ENCODE assay signal across 22 cellular contexts in the genomic region with DNA sequence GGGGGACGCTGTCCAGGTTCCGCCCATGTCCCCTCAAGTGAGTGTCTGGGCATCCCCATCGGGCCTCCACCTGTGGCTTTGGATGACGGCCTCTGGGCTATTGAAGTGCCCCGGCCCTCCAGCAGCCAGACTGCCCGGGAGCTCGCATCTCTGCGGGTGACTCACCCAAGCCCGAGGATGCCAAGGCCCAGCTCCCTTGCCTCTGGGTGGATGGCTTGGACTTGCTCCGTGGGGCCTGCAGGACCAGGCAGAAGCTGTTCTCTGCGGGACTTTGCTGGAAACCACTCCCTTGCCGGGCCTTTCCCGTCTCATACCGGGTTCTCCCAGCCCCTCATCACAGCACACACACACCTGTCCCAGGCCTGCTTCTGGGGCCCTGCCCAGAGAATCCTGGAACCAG. TPM values are rescaled to one million over a fixed set of nuclear protein-coding genes. Genes with fewer than 3 reads are reported as not detected.
DNase-seq lines count a peak whose midpoint lies in the region; ATAC-seq, FAIRE-seq and TF ChIP-seq lines count a peak whose summit lies in the region.
"Had no signal": no experiment of that assay in that cellular context is flagged by ENCODE, and none has a peak within 500 bp of the region (broad histone marks: within the 10 kb centered on the region; RNA-seq: fewer than 3 reads in every experiment).

No MANE protein-coding gene starts in this region.

- peak overlapping the region; percentile 73 for H3K27ac ChIP-seq in left ventricle myocardium inferior (replicated peaks)
- H3K27ac ChIP-seq: gastrocnemius medialis, parathyroid adenoma, thyroid gland had no signal

- H3K4me1 ChIP-seq in left ventricle myocardium inferior, result peaks cover 22% of the 10 kb centered on the region
- H3K4me1 ChIP-seq: gastrocnemius medialis, HAP-1, parathyroid adenoma, thyroid gland had no signal

- DNase-seq in AG08396 (ENCODE audit: low spot score) (peak; percentile 66), H54 (ENCODE audit: insufficient read length, low spot score) (peak; percentile 88), amniotic stem cell (lab: John Stamatoyannopoulos, UW) (peak; percentile 7), left ventricle myocardium inferior (no peak), HT-29 (ENCODE audit: low spot score) (no peak), DMS153 (lab: John Stamatoyannopoulos, UW) (no peak)
- DNase-seq in activated CD8-positive, alpha-beta memory T cell treated with anti-CD3 and anti-CD28 coated beads for 24 hours, result no peak
- DNase-seq: activated CD4-positive, alpha-beta T cell treated with anti-CD3 and anti-CD28 coated beads, Interleukin-2, amount 10 ng/mL, durations not matched to agents 7 days and 5 days; activated CD8-positive, alpha-beta memory T cell treated with anti-CD3 and anti-CD28 coated beads, Interleukin-2, amount 50 U/mL, for 4 hours; activated naive CD8-positive, alpha-beta T cell treated with anti-CD3 and anti-CD28 coated beads, Interleukin-2, amount 50 U/mL, for 24 hours; dorsolateral prefrontal cortex; gastrocnemius medialis; NCI-H1417 treated with DMSO at 0.1 percent for 48 hours; NCI-H524 treated with DMSO at 0.1 percent for 48 hours; stimulated activated naive CD4-positive, alpha-beta T cell; T-helper 1 cell; thyroid gland had no signal

- no peak overlapping the region for H3K4me3 ChIP-seq in left ventricle myocardium inferior
- H3K4me3 ChIP-seq: dorsolateral prefrontal cortex, gastrocnemius medialis, HAP-1, thyroid gland had no signal

- no peak for ATAC-seq in HG02642 (IDR thresholded peaks at IDR 0.05; ENCODE audit: poor library complexity, unreplicated experiment)
- ATAC-seq: gastrocnemius medialis; HepG2; natural killer cell treated with Interleukin-12 subunit alpha and Interleukin-12 subunit beta and Interleukin-15 and Interleukin-18, amount 100 ng/mL, for 72 hours had no signal

- H3K9me3 ChIP-seq in left ventricle myocardium inferior (replicated peaks), result peaks cover 16% of the 10 kb centered on the region
- H3K9me3 ChIP-seq: gastrocnemius medialis, HAP-1, thyroid gland had no signal

- no peak for TF ChIP-seq CTCF in left ventricle myocardium inferior (IDR thresholded peaks at IDR 0.05; ENCODE audit: borderline replicate concordance)

- no peak for TF ChIP-seq POLR2A in H54 (IDR thresholded peaks at IDR 0.05; ENCODE audit: low read depth, low read length)

- no peak for FAIRE-seq in H54 (lab: Jason Lieb, UNC)
- FAIRE-seq: HepG2 had no signal

- H3K27me3 ChIP-seq in left ventricle myocardium inferior (ENCODE audit: low read depth), result no peaks in the 10 kb centered on the region
- H3K27me3 ChIP-seq: dorsolateral prefrontal cortex, gastrocnemius medialis, thyroid gland had no signal

- H3K36me3 ChIP-seq in left ventricle myocardium inferior, result peaks cover 7% of the 10 kb centered on the region
- H3K36me3 ChIP-seq: gastrocnemius medialis, HAP-1, thyroid gland had no signal

- intact Hi-C loops in left ventricle myocardium inferior (cut with micrococcal nuclease), result no loop called here

RNA-seq across cellular contexts. Expression of a gene that starts 22.4 kb away (rescaled TPM):
- 42.8 TPM for total RNA-seq in left ventricle myocardium inferior
- total RNA-seq in HT-29 (2014; rRNA removed; shearing (Covaris generic)), result 0.05 TPM in 1 of 2 replicates, not detected in the other

Comparison
In these comparisons a context has a peak if more than half of its experiments do, and no peak if none do; other contexts are left out.
1. DNase-seq: peak in AG08396 (single experiment), H54 (single experiment) and amniotic stem cell (single experiment); none in left ventricle myocardium inferior (single experiment), HT-29 (single experiment), DMS153 (single experiment) and activated CD8-positive, alpha-beta memory T cell treated with anti-CD3 and anti-CD28 coated beads for 24 hours (single experiment).
2. RNA of a gene that starts 22.4 kb away (total RNA-seq): 42.8 TPM in left ventricle myocardium inferior (single experiment); 0.05 TPM in HT-29; every median in the first group is over 10 times any median in the second.